ENCODE assay signal across 1 cellular context in the genomic region with DNA sequence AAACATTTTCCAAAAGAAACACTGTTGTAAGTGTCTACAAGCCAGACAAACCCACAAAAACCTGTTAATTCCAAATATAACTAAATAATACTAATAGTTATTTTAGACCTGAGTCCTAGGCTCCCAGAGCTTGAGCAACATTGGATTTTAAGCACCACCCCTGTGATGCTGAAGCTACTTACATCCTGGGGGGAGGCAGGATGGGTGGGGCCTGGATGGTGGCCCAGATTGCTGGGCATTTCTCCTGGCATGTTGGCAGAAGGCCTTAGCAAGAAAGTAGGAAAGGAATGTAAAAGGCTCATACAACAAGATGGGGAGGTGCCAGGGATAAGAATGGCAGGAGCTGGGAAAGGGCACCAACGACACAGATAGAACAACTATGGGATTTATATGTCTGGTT.
TF ChIP-seq lines count a peak whose summit lies in the region.

No MANE protein-coding gene starts in this region.

TF ChIP-seq in WTC11, 78 proteins besides CTCF, POLR2A, EP300 and RAD21 (continued from another document):
- TF ChIP-seq, protein P1, sequence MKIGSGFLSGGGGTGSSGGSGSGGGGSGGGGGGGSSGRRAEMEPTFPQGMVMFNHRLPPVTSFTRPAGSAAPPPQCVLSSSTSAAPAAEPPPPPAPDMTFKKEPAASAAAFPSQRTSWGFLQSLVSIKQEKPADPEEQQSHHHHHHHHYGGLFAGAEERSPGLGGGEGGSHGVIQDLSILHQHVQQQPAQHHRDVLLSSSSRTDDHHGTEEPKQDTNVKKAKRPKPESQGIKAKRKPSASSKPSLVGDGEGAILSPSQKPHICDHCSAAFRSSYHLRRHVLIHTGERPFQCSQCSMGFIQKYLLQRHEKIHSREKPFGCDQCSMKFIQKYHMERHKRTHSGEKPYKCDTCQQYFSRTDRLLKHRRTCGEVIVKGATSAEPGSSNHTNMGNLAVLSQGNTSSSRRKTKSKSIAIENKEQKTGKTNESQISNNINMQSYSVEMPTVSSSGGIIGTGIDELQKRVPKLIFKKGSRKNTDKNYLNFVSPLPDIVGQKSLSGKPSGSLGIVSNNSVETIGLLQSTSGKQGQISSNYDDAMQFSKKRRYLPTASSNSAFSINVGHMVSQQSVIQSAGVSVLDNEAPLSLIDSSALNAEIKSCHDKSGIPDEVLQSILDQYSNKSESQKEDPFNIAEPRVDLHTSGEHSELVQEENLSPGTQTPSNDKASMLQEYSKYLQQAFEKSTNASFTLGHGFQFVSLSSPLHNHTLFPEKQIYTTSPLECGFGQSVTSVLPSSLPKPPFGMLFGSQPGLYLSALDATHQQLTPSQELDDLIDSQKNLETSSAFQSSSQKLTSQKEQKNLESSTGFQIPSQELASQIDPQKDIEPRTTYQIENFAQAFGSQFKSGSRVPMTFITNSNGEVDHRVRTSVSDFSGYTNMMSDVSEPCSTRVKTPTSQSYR (CRISPR knock-in tag; IDR thresholded peaks at IDR 0.05), result no peak
- no peak for TF ChIP-seq ETV6 (CRISPR knock-in tag; IDR thresholded peaks at IDR 0.05)
- no peak for TF ChIP-seq JAZF1 (CRISPR knock-in tag; IDR thresholded peaks at IDR 0.05)
- TF ChIP-seq, protein P2, sequence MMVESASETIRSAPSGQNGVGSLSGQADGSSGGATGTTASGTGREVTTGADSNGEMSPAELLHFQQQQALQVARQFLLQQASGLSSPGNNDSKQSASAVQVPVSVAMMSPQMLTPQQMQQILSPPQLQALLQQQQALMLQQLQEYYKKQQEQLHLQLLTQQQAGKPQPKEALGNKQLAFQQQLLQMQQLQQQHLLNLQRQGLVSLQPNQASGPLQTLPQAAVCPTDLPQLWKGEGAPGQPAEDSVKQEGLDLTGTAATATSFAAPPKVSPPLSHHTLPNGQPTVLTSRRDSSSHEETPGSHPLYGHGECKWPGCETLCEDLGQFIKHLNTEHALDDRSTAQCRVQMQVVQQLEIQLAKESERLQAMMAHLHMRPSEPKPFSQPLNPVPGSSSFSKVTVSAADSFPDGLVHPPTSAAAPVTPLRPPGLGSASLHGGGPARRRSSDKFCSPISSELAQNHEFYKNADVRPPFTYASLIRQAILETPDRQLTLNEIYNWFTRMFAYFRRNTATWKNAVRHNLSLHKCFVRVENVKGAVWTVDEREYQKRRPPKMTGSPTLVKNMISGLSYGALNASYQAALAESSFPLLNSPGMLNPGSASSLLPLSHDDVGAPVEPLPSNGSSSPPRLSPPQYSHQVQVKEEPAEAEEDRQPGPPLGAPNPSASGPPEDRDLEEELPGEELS (CRISPR knock-in tag; IDR thresholded peaks at IDR 0.05), result no peak
- no peak for TF ChIP-seq GRHL2 (CRISPR knock-in tag; IDR thresholded peaks at IDR 0.05; ENCODE audit: insufficient replicate concordance, severe bottlenecking)
- no peak for TF ChIP-seq ATF6 (CRISPR knock-in tag; IDR thresholded peaks at IDR 0.05)
- no peak for TF ChIP-seq PREB (CRISPR knock-in tag; IDR thresholded peaks at IDR 0.05; ENCODE audit: borderline replicate concordance)
- no peak for TF ChIP-seq E2F5 (CRISPR knock-in tag; IDR thresholded peaks at IDR 0.05)
- no peak for TF ChIP-seq E2F1 (CRISPR knock-in tag; IDR thresholded peaks at IDR 0.05)
- no peak for TF ChIP-seq ESRRA (CRISPR knock-in tag; IDR thresholded peaks at IDR 0.05; ENCODE audit: borderline replicate concordance)
- TF ChIP-seq ELF4 (CRISPR knock-in tag; IDR thresholded peaks at IDR 0.05; ENCODE audit: low read depth), result no peak
- no peak for TF ChIP-seq ZNF263 (CRISPR knock-in tag; IDR thresholded peaks at IDR 0.05; ENCODE audit: low read depth)
- TF ChIP-seq AFF4 (CRISPR knock-in tag; IDR thresholded peaks at IDR 0.05; ENCODE audit: borderline replicate concordance), result no peak
TF ChIP-seq in WTC11: peak in this region for 0.
